Comparison of ENCODE assay signal across 8 cellular contexts in the genomic region with DNA sequence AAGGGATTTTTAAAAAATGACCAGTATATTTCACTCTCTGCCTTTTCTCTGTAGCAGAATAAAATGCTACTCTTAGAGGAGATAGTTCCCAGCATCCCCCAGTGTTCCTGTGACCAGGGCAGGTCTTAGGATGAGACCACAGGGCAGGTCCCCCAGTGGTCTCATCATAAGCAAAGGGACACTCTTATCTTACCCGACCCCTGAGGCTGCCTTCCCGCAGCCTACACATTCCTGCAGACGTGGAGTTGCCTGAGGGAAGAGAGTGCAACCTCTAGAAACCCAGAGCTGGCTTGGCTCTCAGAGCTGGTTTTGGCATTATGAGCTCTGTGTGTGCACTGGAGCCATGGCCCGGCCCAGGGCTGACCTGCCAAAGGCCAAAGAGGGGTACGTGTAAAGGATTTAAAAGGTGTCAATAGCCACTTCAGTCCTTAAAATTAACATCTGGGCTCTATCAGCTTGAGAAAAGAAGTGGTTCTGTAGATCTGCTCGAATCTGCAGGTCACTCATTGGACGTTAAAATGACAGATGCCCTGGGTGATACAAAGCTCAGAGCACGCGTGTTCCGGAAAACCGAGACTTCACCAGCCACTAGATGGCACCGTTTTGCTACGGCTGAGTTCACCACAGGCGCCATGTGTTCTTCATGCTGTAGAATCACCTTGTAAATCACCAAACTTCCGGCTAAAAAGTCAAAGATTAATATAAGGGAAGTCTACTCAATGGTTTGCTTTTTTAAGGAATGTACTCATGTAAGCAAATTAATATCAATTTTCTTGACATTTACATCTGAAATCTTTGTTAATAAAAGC.
DNase-seq lines count a peak whose midpoint lies in the region; ATAC-seq, FAIRE-seq and TF ChIP-seq lines count a peak whose summit lies in the region.
"Not testable (repeated sequence)": the region's sequence is repeated elsewhere in the genome, so short reads cannot be mapped to it uniquely, and the experiment has no call there.

No MANE protein-coding gene starts in this region.

- WGBS in H1 (ENCODE audit: extremely low coverage in 1 of 2, insufficient coverage in 1 of 2, insufficient read length in 1 of 2, insufficient replicate concordance in 2 of 2, low coverage in 1 of 2, low lambda C conversion rate in 2 of 2, missing lambda C conversion rate in 1 of 2), 2 experiments = 34% methylated on average over 5 of the region's 15 CpGs; no CpG with 5 or more reads in 1 of the 2 experiments

- not testable (repeated sequence) for H3K27ac Mint-ChIP-seq in Calu3 (ENCODE audit: unreplicated experiment); activated CD8-positive, alpha-beta T cell treated with anti-CD3 and anti-CD28 coated beads, Interleukin-2, amount 10 ng/mL, durations not matched to agents 7 days and 5 days

- not testable (repeated sequence) for H2AFZ ChIP-seq in OCI-LY1 (ENCODE audit: low read length); H1 (ENCODE audit: low read length)

- not testable (repeated sequence) for H2BK120ac ChIP-seq in H1 (replicated peaks; ENCODE audit: low read depth, low read length)

- not testable (repeated sequence) for H3K14ac ChIP-seq in H1 (ENCODE audit: insufficient read length)

- not testable (repeated sequence) for H3K27me3 Mint-ChIP-seq in Calu3 (ENCODE audit: unreplicated experiment); activated CD8-positive, alpha-beta T cell treated with anti-CD3 and anti-CD28 coated beads, Interleukin-2, amount 10 ng/mL, durations not matched to agents 7 days and 5 days (ENCODE audit: low read depth)

- H3K27ac ChIP-seq in OCI-LY1 (ENCODE audit: low read depth, low read length, poor library complexity, severe bottlenecking); H1 (ENCODE audit: low read depth, low read length): not testable (repeated sequence)

- peak; percentile 95 for FAIRE-seq in H1 (lab: Jason Lieb, UNC)

- not testable (repeated sequence) for TF ChIP-seq CTCF in Calu3 (IDR thresholded peaks at IDR 0.05; ENCODE audit: unreplicated experiment); H1 (IDR thresholded peaks at IDR 0.05; ENCODE audit: control extremely low read depth in 1 of 3, insufficient read depth in 1 of 3, low read depth in 1 of 3, low read length in 3 of 3)
- TF ChIP-seq CTCF in OCI-LY1 (IDR thresholded peaks at IDR 0.05; ENCODE audit: low read length) = peak; percentile 32; the same call in 1 of the 2 replicates

- H2AK5ac ChIP-seq in H1 (ENCODE audit: low read depth, low read length) = not testable (repeated sequence)

- H3K79me2 ChIP-seq in OCI-LY1 (ENCODE audit: insufficient read depth, low read length); H1 (ENCODE audit: control insufficient read depth in 1 of 2, insufficient read depth in 2 of 2, low read length in 2 of 2): not testable (repeated sequence)

- not testable (repeated sequence) for H3K4me3 Mint-ChIP-seq in Calu3 (ENCODE audit: low read depth, unreplicated experiment); activated CD8-positive, alpha-beta T cell treated with anti-CD3 and anti-CD28 coated beads, Interleukin-2, amount 10 ng/mL, durations not matched to agents 7 days and 5 days

- peak overlapping the region; percentile 61; the same call in 1 of the 2 replicates for H2BK20ac ChIP-seq in H1 (ENCODE audit: low read length)

- H3K9me3 Mint-ChIP-seq in Calu3 (ENCODE audit: low read depth, unreplicated experiment); activated CD8-positive, alpha-beta T cell treated with anti-CD3 and anti-CD28 coated beads, Interleukin-2, amount 10 ng/mL, durations not matched to agents 7 days and 5 days (ENCODE audit: insufficient read depth): not testable (repeated sequence)

- CTCF ChIA-PET in Calu3 (lab: Charles Lee) = not testable (repeated sequence)
- CTCF ChIA-PET in activated CD8-positive, alpha-beta T cell treated with anti-CD3 and anti-CD28 coated beads, Interleukin-2, amount 10 ng/mL, durations not matched to agents 7 days and 5 days (lab: Charles Lee) = interaction anchor here (1.3 to 1.4 kb wide), 2 partner anchors 72 to 134 kb away, joined by 3 to 7 read pairs; partner anchors contain the start of gene UNC93A
- CTCF ChIA-PET in H1 (lab: Charles Lee; ENCODE audit: partially characterized antibody) = interaction anchor here (0.7 to 4.3 kb wide), 10 partner anchors 12 to 134 kb away, joined by 3 to 27 read pairs (median 6); partner anchors contain the start of gene UNC93A

- not testable (repeated sequence) for H3K23ac ChIP-seq in H1 (ENCODE audit: insufficient read length)

- not testable (repeated sequence) for H3K4me1 ChIP-seq in OCI-LY1 (ENCODE audit: insufficient read depth, low read length, severe bottlenecking); H1 (replicated peaks in 1 of 4; ENCODE audit: control insufficient read depth in 3 of 4, insufficient read depth in 4 of 4, low read length in 3 of 4)

- H2BK5ac ChIP-seq in H1 (ENCODE audit: low read depth, low read length) = not testable (repeated sequence)

- H3K4me3 ChIP-seq in Jurkat, Clone E6-1 (ENCODE audit: low read length); OCI-LY1 (ENCODE audit: low read depth, low read length, poor library complexity, severe bottlenecking); H1 (ENCODE audit: extremely low read depth in 1 of 4, insufficient read depth in 2 of 4, low read depth in 3 of 4, low read length in 4 of 4): not testable (repeated sequence)

- not testable (repeated sequence) for H3K4me1 Mint-ChIP-seq in Calu3 (ENCODE audit: low read depth, unreplicated experiment); activated CD8-positive, alpha-beta T cell treated with anti-CD3 and anti-CD28 coated beads, Interleukin-2, amount 10 ng/mL, durations not matched to agents 7 days and 5 days (ENCODE audit: low read depth)

- not testable (repeated sequence) for BruUV-seq in Calu3 (replicated peaks; lab: Mats Ljungman, UMichigan)

- not testable (repeated sequence) for H3K4me2 ChIP-seq in OCI-LY1 (ENCODE audit: low read length); H1 (ENCODE audit: insufficient read depth in 1 of 2, low read depth in 2 of 2, low read length in 2 of 2)

- not testable (repeated sequence) for TF ChIP-seq POLR2A in H1 (IDR thresholded peaks at IDR 0.05; ENCODE audit: control extremely low read depth in 1 of 2, low read depth in 2 of 2, low read length in 2 of 2)

- H2BK15ac ChIP-seq in H1 (ENCODE audit: low read length) = not testable (repeated sequence)

- TF ChIP-seq EP300 in H1 (IDR thresholded peaks at IDR 0.05; ENCODE audit: borderline replicate concordance in 1 of 2, low read depth in 2 of 2, low read length in 2 of 2) = not testable (repeated sequence)

- not testable (repeated sequence) for H3K9me2 ChIP-seq in OCI-LY1 (ENCODE audit: low read depth, low read length)

- POLR2A ChIA-PET in activated CD8-positive, alpha-beta T cell treated with anti-CD3 and anti-CD28 coated beads, Interleukin-2, amount 10 ng/mL, durations not matched to agents 7 days and 5 days (lab: Charles Lee); H1 (lab: Charles Lee; ENCODE audit: partially characterized antibody): not testable (repeated sequence)

- H3K79me1 ChIP-seq in H1 (ENCODE audit: low read depth, low read length) = not testable (repeated sequence)

- H3K9me3 ChIP-seq in OCI-LY1 (ENCODE audit: low read length); H1 (ENCODE audit: insufficient read depth in 2 of 2, low read depth in 1 of 2, low read length in 1 of 2): not testable (repeated sequence)

- H4K20me1 ChIP-seq in OCI-LY1 (ENCODE audit: insufficient read depth, low read length); H1 (replicated peaks in 1 of 2; ENCODE audit: control insufficient read depth in 1 of 2, insufficient read depth in 2 of 2, low read length in 2 of 2): not testable (repeated sequence)

- intact Hi-C loops in Calu3 (cut with micrococcal nuclease; ENCODE audit: unreplicated experiment) = not testable (repeated sequence)

- DNase-seq in Calu3 (peak; percentile 16), left kidney (ENCODE audit: low read depth, low spot score) (peak; percentile 59)
- DNase-seq in Jurkat, Clone E6-1 (ENCODE audit: low read depth, low spot score) = peak; percentile 63
- DNase-seq in activated CD8-positive, alpha-beta T cell treated with anti-CD3 and anti-CD28 coated beads, Interleukin-2, amount 10 ng/mL, durations not matched to agents 7 days and 5 days = peak; percentile 38
- not testable (repeated sequence) for DNase-seq in H1 (ENCODE audit: low read depth in 1 of 2, low spot score in 2 of 2)
- DNase-seq in stimulated activated CD4-positive, alpha-beta T cell treated with anti-CD3 and anti-CD28 coated beads, Interleukin-2, amount 100 ng/mL, for 24 hours = peak; percentile 22 to 35

- not testable (repeated sequence) for H3K56ac ChIP-seq in H1 (replicated peaks; ENCODE audit: insufficient read length, low read depth, low read length)

- H3K36me3 Mint-ChIP-seq in Calu3 (ENCODE audit: insufficient read depth, unreplicated experiment); activated CD8-positive, alpha-beta T cell treated with anti-CD3 and anti-CD28 coated beads, Interleukin-2, amount 10 ng/mL, durations not matched to agents 7 days and 5 days (ENCODE audit: low read depth): not testable (repeated sequence)

- not testable (repeated sequence) for H4K8ac ChIP-seq in H1 (ENCODE audit: extremely low read depth, insufficient read depth, low read length)

- peak; percentile 62 for ATAC-seq in GM21381 (IDR thresholded peaks at IDR 0.05; ENCODE audit: unreplicated experiment)
- peak; percentile 89 for ATAC-seq in activated CD8-positive, alpha-beta T cell treated with anti-CD3 and anti-CD28 coated beads, Interleukin-2, amount 10 ng/mL, durations not matched to agents 7 days and 5 days

- peak; percentile 39 to 41 for TF ChIP-seq RAD21 in H1 (IDR thresholded peaks at IDR 0.05 in 1 of 2, conservative IDR thresholded peaks at IDR 0.05 in 1 of 2; ENCODE audit: low read depth in 2 of 2, low read length in 2 of 2)

- H3F3A ChIP-seq in OCI-LY1 (ENCODE audit: insufficient read depth, low read length) = not testable (repeated sequence)

- not testable (repeated sequence) for H2BK12ac ChIP-seq in H1 (ENCODE audit: low read depth, low read length)

- H3K36me3 ChIP-seq in OCI-LY1 (ENCODE audit: insufficient read depth, low read length); H1 (ENCODE audit: control insufficient read depth in 2 of 4, insufficient read depth in 4 of 4, low read length in 3 of 4): not testable (repeated sequence)

- H3K18ac ChIP-seq in H1 (ENCODE audit: extremely low read depth, low read length) = not testable (repeated sequence)

- H4K5ac ChIP-seq in H1 (ENCODE audit: insufficient read length, low read depth, low read length) = not testable (repeated sequence)

- H4K91ac ChIP-seq in H1 (replicated peaks; ENCODE audit: insufficient read length, low read length) = not testable (repeated sequence)

- not testable (repeated sequence) for H3K27me3 ChIP-seq in OCI-LY1 (ENCODE audit: insufficient read depth, low read length); H1 (replicated peaks in 1 of 4; ENCODE audit: control insufficient read depth in 3 of 4, extremely low read depth in 1 of 4, insufficient read depth in 3 of 4, low read length in 3 of 4)

- H3K4ac ChIP-seq in H1 (replicated peaks; ENCODE audit: insufficient read length, low read depth, low read length) = not testable (repeated sequence)

- not testable (repeated sequence) for H3K23me2 ChIP-seq in H1 (ENCODE audit: low read depth, low read length)

- H3K9ac ChIP-seq in OCI-LY1 (ENCODE audit: low read length); H1 (replicated peaks in 1 of 4; ENCODE audit: extremely low read depth in 1 of 4, low read depth in 3 of 4, low read length in 3 of 4): not testable (repeated sequence)
